34 cellular contexts compared by ENCODE assay signal in genomic region chr2:13103778-13104493, GRCh38.
"Had no signal": no experiment of that assay in that cellular context is flagged by ENCODE, and none has a peak within 500 bp of the region (broad histone marks: within the 10 kb centered on the region; RNA-seq: fewer than 3 reads in every experiment).

No MANE protein-coding gene starts in this region.

- H3K4me3 Mint-ChIP-seq: activated B cell treated with CpG ODN at 0.5 μM for 24 hours; activated CD4-positive, alpha-beta memory T cell treated with anti-CD3 and anti-CD28 coated beads for 36 hours; activated CD4-positive, alpha-beta T cell treated with anti-CD3 and anti-CD28 coated beads, Interleukin-2, amount 10 ng/mL, durations not matched to agents 24 days and 14 days; activated CD8-positive, alpha-beta memory T cell treated with anti-CD3 and anti-CD28 coated beads, Interleukin-2, amount 10 ng/mL, durations not matched to agents 7 days and 5 days; activated CD8-positive, alpha-beta T cell treated with anti-CD3 and anti-CD28 coated beads, Interleukin-2, amount 10 ng/mL, durations not matched to agents 7 days and 5 days; activated naive CD8-positive, alpha-beta T cell; activated T-cell treated with anti-CD3 and anti-CD28 coated beads, Interleukin-2, amount 50 U/mL, for 24 hours; activated T-cell treated with anti-CD3 and anti-CD28 coated beads, Interleukin-2, amount 50 U/mL, for 72 hours; T-helper 17 cell; T-helper 2 cell treated with Interferon-gamma antibody and Interleukin-4, amounts not matched to agents 5 μg/mL and 100 μg/mL, for 36 hours had no signal

- DNase-seq: activated B cell treated with CpG ODN at 0.5 μM for 24 hours; activated CD4-positive, alpha-beta memory T cell treated with anti-CD3 and anti-CD28 coated beads for 36 hours; activated CD4-positive, alpha-beta T cell treated with anti-CD3 and anti-CD28 coated beads, Interleukin-2, amount 10 ng/mL, durations not matched to agents 24 days and 14 days; activated CD8-positive, alpha-beta memory T cell treated with anti-CD3 and anti-CD28 coated beads, Interleukin-2, amount 10 ng/mL, durations not matched to agents 7 days and 5 days; activated CD8-positive, alpha-beta memory T cell treated with anti-CD3 and anti-CD28 coated beads, Interleukin-2, amount 50 U/mL, for 48 hours; activated CD8-positive, alpha-beta T cell treated with anti-CD3 and anti-CD28 coated beads, Interleukin-2, amount 10 ng/mL, durations not matched to agents 7 days and 5 days; activated gamma-delta T cell; activated naive CD4-positive, alpha-beta T cell; activated naive CD4-positive, alpha-beta T cell treated with anti-CD3 and anti-CD28 coated beads, Interleukin-2, amount 50 U/mL, for 16 hours; activated T-cell treated with anti-CD3 and anti-CD28 coated beads for 4 hours; activated T-cell treated with anti-CD3 and anti-CD28 coated beads, Interleukin-2, amount 50 U/mL, for 24 hours; activated T-cell treated with anti-CD3 and anti-CD28 coated beads, Interleukin-2, amount 50 U/mL, for 72 hours; amniotic stem cell; anterior cingulate cortex; central memory CD4-positive, alpha-beta T cell; cerebellar nuclear complex; colonic mucosa; effector CD8-positive, alpha-beta T cell; esophagus squamous epithelium; foreskin melanocyte; heart right ventricle; T-helper 17 cell; T1000; WERI-Rb-1 had no signal

- H2AFZ ChIP-seq: hepatocyte had no signal

- H3K36me3 ChIP-seq: cardiac muscle cell, colonic mucosa, esophagus squamous epithelium, gastroesophageal sphincter, heart right ventricle, WERI-Rb-1 had no signal

- H3K27me3 Mint-ChIP-seq: activated CD4-positive, alpha-beta T cell treated with anti-CD3 and anti-CD28 coated beads, Interleukin-2, amount 10 ng/mL, durations not matched to agents 24 days and 14 days; activated CD8-positive, alpha-beta memory T cell treated with anti-CD3 and anti-CD28 coated beads, Interleukin-2, amount 10 ng/mL, durations not matched to agents 7 days and 5 days had no signal

- H3K36me3 Mint-ChIP-seq: activated CD4-positive, alpha-beta memory T cell treated with anti-CD3 and anti-CD28 coated beads for 36 hours; activated CD8-positive, alpha-beta memory T cell treated with anti-CD3 and anti-CD28 coated beads, Interleukin-2, amount 10 ng/mL, durations not matched to agents 7 days and 5 days; activated naive CD8-positive, alpha-beta T cell had no signal

- FAIRE-seq: astrocyte, endometrium, endothelial cell of umbilical vein had no signal

- H3K4me2 ChIP-seq: hepatocyte had no signal

- H3K27ac Mint-ChIP-seq: activated B cell treated with CpG ODN at 0.5 μM for 24 hours; activated CD4-positive, alpha-beta memory T cell treated with anti-CD3 and anti-CD28 coated beads for 36 hours; activated CD4-positive, alpha-beta T cell treated with anti-CD3 and anti-CD28 coated beads, Interleukin-2, amount 10 ng/mL, durations not matched to agents 24 days and 14 days; activated CD8-positive, alpha-beta memory T cell treated with anti-CD3 and anti-CD28 coated beads, Interleukin-2, amount 10 ng/mL, durations not matched to agents 7 days and 5 days; activated CD8-positive, alpha-beta T cell treated with anti-CD3 and anti-CD28 coated beads, Interleukin-2, amount 10 ng/mL, durations not matched to agents 7 days and 5 days; activated naive CD8-positive, alpha-beta T cell; activated T-cell treated with anti-CD3 and anti-CD28 coated beads, Interleukin-2, amount 50 U/mL, for 24 hours; activated T-cell treated with anti-CD3 and anti-CD28 coated beads, Interleukin-2, amount 50 U/mL, for 72 hours; T-helper 17 cell; T-helper 2 cell treated with Interferon-gamma antibody and Interleukin-4, amounts not matched to agents 5 μg/mL and 100 μg/mL, for 36 hours had no signal

- H3K27ac ChIP-seq: cardiac muscle cell, colonic mucosa, epithelial cell of prostate, esophagus squamous epithelium, gastroesophageal sphincter, heart right ventricle, hepatocyte, WERI-Rb-1 had no signal

- H3K79me2 ChIP-seq: hepatocyte had no signal

- H3K9me3 Mint-ChIP-seq: T-helper 2 cell treated with Interferon-gamma antibody and Interleukin-4, amounts not matched to agents 5 μg/mL and 100 μg/mL, for 36 hours had no signal

- H3K9me3 ChIP-seq: colonic mucosa, gastroesophageal sphincter, heart right ventricle had no signal

- H3K4me1 Mint-ChIP-seq: activated B cell treated with CpG ODN at 0.5 μM for 24 hours; activated CD4-positive, alpha-beta T cell treated with anti-CD3 and anti-CD28 coated beads, Interleukin-2, amount 10 ng/mL, durations not matched to agents 24 days and 14 days; activated CD8-positive, alpha-beta memory T cell treated with anti-CD3 and anti-CD28 coated beads, Interleukin-2, amount 10 ng/mL, durations not matched to agents 7 days and 5 days; T-helper 17 cell had no signal

- H3K4me1 ChIP-seq: colonic mucosa, gastroesophageal sphincter had no signal

- ATAC-seq: activated CD4-positive, CD25-positive, alpha-beta regulatory T cell treated with anti-CD3 and anti-CD28 coated beads, Interleukin-2, amount 50 U/mL, for 24 hours; activated CD8-positive, alpha-beta memory T cell treated with anti-CD3 and anti-CD28 coated beads, Interleukin-2, amount 10 ng/mL, durations not matched to agents 7 days and 5 days; activated CD8-positive, alpha-beta T cell treated with anti-CD3 and anti-CD28 coated beads, Interleukin-2, amount 10 ng/mL, durations not matched to agents 7 days and 5 days; activated T-cell treated with anti-CD3 and anti-CD28 coated beads, Interleukin-2, amount 50 U/mL, for 72 hours; gastroesophageal sphincter; heart right ventricle; T-helper 17 cell had no signal

- H3K27me3 ChIP-seq: cardiac muscle cell, colonic mucosa, esophagus squamous epithelium, gastroesophageal sphincter, heart right ventricle, hepatocyte had no signal

- H3K4me3 ChIP-seq: cardiac muscle cell, colonic mucosa, esophagus squamous epithelium, gastroesophageal sphincter, heart right ventricle, hepatocyte had no signal
